Comparison of ENCODE assay signal across 10 cellular contexts in genomic region chr6:163711615-163712568, GRCh38.
DNase-seq lines count a peak whose midpoint lies in the region; ATAC-seq and FAIRE-seq lines count a peak whose summit lies in the region.
"Had no signal": no experiment of that assay in that cellular context is flagged by ENCODE, and none has a peak within 500 bp of the region (broad histone marks: within the 10 kb centered on the region; RNA-seq: fewer than 3 reads in every experiment).

No MANE protein-coding gene starts in this region.

- H3K4me1 Mint-ChIP-seq in IgD-negative memory B cell, result peaks cover 37 to 49% (median 45%) of the 10 kb centered on the region in 3 donors
- H3K4me1 Mint-ChIP-seq: neural crest cell had no signal

- H3K4me3 ChIP-seq in small intestine (ENCODE audit: low read depth in 1 of 2, low read length in 2 of 2), result no peak overlapping the region

- no peaks in the 10 kb centered on the region for H3K36me3 Mint-ChIP-seq in IgD-negative memory B cell
- H3K36me3 Mint-ChIP-seq: CD8-positive, alpha-beta memory T cell had no signal

- DNase-seq in AG08395 (ENCODE audit: low spot score), result peak; percentile 78
- peak; percentile 10 for DNase-seq in cerebellum (ENCODE audit: low spot score)
- peak; percentile 45 for DNase-seq in mucosa of gallbladder (ENCODE audit: low spot score)
- no peak for DNase-seq in activated effector memory CD4-positive, alpha-beta T cell treated with Interleukin-2 at 50 U/mL for 16 hours
- no peak for DNase-seq in small intestine
- no peak for DNase-seq in DMS53 treated with DMSO at 0.1 percent for 48 hours (lab: John Stamatoyannopoulos, UW; ENCODE audit: unreplicated experiment)

- H3K27ac Mint-ChIP-seq in IgD-negative memory B cell, result peak overlapping the region in 1 of 3 donors; percentile 33
- H3K27ac Mint-ChIP-seq: CD8-positive, alpha-beta memory T cell had no signal

- ATAC-seq in GM19438 (IDR thresholded peaks at IDR 0.05; ENCODE audit: low read depth, unreplicated experiment), result peak; percentile 23

- WGBS in small intestine, 3 donors, result 59 to 76% (median 70%) methylated on average over 24 of the region's 24 CpGs

- no peaks in the 10 kb centered on the region for H3K9me3 Mint-ChIP-seq in IgD-negative memory B cell
- H3K9me3 Mint-ChIP-seq: CD8-positive, alpha-beta memory T cell; neural crest cell had no signal

- no peak overlapping the region for H3K27ac ChIP-seq in small intestine (ENCODE audit: low read depth in 1 of 2, low read length in 1 of 2)

- no peaks in the 10 kb centered on the region for H3K4me1 ChIP-seq in small intestine (ENCODE audit: control insufficient read depth in 2 of 2, insufficient read depth in 1 of 2, low read depth in 1 of 2, low read length in 1 of 2)

- H3K4me3 Mint-ChIP-seq in IgD-negative memory B cell, result peak overlapping the region; percentile 19 to 88 (median 67)
- H3K4me3 Mint-ChIP-seq: neural crest cell had no signal

- H3K27me3 ChIP-seq in small intestine (ENCODE audit: control insufficient read depth in 2 of 2, insufficient read depth in 2 of 2, low read length in 2 of 2), result no peaks in the 10 kb centered on the region

- H3K36me3 ChIP-seq in small intestine (ENCODE audit: control insufficient read depth in 2 of 2, insufficient read depth in 2 of 2, low read length in 2 of 2), result no peaks in the 10 kb centered on the region

- no peak for FAIRE-seq in small intestine (lab: Jason Lieb, UNC)

- H3K9me3 ChIP-seq in small intestine (ENCODE audit: control insufficient read depth, low read depth), result no peaks in the 10 kb centered on the region

- H3K27me3 Mint-ChIP-seq in IgD-negative memory B cell, result no peaks in the 10 kb centered on the region

Comparison
In these comparisons a context has a peak if more than half of its experiments do, and no peak if none do; other contexts are left out.
1. DNase-seq: peak in AG08395 (single experiment), cerebellum (single experiment) and mucosa of gallbladder (single experiment); none in activated effector memory CD4-positive, alpha-beta T cell treated with Interleukin-2 at 50 U/mL for 16 hours (single experiment), small intestine (single experiment) and DMS53 treated with DMSO at 0.1 percent for 48 hours (single experiment).